Comparison of ENCODE assay signal across 18 cellular contexts in the genomic region with DNA sequence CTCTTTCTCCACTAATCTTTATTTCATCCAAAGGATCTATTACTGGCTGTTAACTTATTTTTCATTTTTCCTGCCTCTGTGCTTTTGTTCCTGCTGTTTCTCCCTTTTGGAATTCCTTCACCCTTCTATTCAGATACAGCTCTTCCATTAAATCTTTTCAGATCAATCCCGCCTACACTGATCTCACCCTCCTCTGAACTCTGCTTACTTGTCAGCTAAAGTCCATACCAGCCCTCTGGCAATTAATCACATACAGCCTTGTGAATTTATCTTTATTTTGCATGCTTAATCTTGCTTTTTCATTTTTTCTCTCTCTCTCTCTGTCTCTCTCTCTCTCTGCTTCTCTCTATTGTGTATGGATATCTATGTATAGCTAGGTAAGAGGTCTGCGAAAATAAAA.
A peak's percentile ranks its signal among the peaks of the same experiment; 100 is the strongest.
DNase-seq lines count a peak whose midpoint lies in the region; ATAC-seq, FAIRE-seq and TF ChIP-seq lines count a peak whose summit lies in the region.
"Had no signal": no experiment of that assay in that cellular context is flagged by ENCODE, and none has a peak within 500 bp of the region (broad histone marks: within the 10 kb centered on the region; RNA-seq: fewer than 3 reads in every experiment).

No MANE protein-coding gene starts in this region.

- in situ Hi-C loops in HepG2 (cut with HindIII; ENCODE audit: extremely low pct_ligation_motif_present, low pct_unique_long_range_greater_than_20kb), result no loop called here

- TF ChIP-seq POLR2A in HepG2 (IDR thresholded peaks at IDR 0.05; ENCODE audit: insufficient read depth in 1 of 2, low read depth in 2 of 2, low read length in 2 of 2) (no peak), ovary (IDR thresholded peaks at IDR 0.05) (no peak)

- H3K36me3 ChIP-seq in liver (ENCODE audit: control insufficient read depth in 4 of 4, insufficient read depth in 3 of 4, low read depth in 1 of 4, low read length in 3 of 4) (peaks cover 0 to 5% (median 2%) of the 10 kb centered on the region in 4 donors), HepG2 (replicated peaks in 1 of 2; ENCODE audit: control insufficient read depth in 1 of 2, insufficient read depth in 2 of 2, low read length in 2 of 2) (peaks cover 1 to 19% of the 10 kb centered on the region in 2 experiments; a peak in 3 of 5 replicates), small intestine (ENCODE audit: control insufficient read depth in 2 of 2, insufficient read depth in 2 of 2, low read length in 2 of 2) (no peaks in the 10 kb centered on the region), ovary (no peaks in the 10 kb centered on the region)

- H4K20me1 ChIP-seq in HepG2 (ENCODE audit: insufficient read depth, low read length), result no peaks in the 10 kb centered on the region
- H4K20me1 ChIP-seq: BLaER1 had no signal

- no TSS peak for BruUV-seq in HepG2 (replicated peaks; lab: Mats Ljungman, UMichigan)

- no peak overlapping the region for H2AFZ ChIP-seq in HepG2 (ENCODE audit: low read length)
- H2AFZ ChIP-seq: GM23338 had no signal

- H3K9me3 ChIP-seq in liver (ENCODE audit: control insufficient read depth in 4 of 4, low read length in 3 of 4), result no peaks in the 10 kb centered on the region
- no peaks in the 10 kb centered on the region for H3K9me3 ChIP-seq in HepG2 (ENCODE audit: low read length)
- no peaks in the 10 kb centered on the region for H3K9me3 ChIP-seq in small intestine (ENCODE audit: control insufficient read depth, low read depth)
- no peaks in the 10 kb centered on the region for H3K9me3 ChIP-seq in ovary
- H3K9me3 ChIP-seq: BLaER1 had no signal

- no peak for TF ChIP-seq EP300 in HepG2 (IDR thresholded peaks at IDR 0.05; ENCODE audit: low read depth in 2 of 2, low read length in 2 of 2)
- no peak for TF ChIP-seq EP300 in HepG2 (CRISPR knock-in tag; IDR thresholded peaks at IDR 0.05; ENCODE audit: borderline replicate concordance)
- no peak for TF ChIP-seq EP300 in ovary (IDR thresholded peaks at IDR 0.05)

- ATAC-seq in HepG2 (no peak), left lobe of liver (peak; percentile 76)
- ATAC-seq: GM23338 had no signal

- H3K4me3 ChIP-seq in liver (ENCODE audit: low read depth in 1 of 3, low read length in 3 of 3) (no peak overlapping the region), HepG2 (replicated peaks in 1 of 3; ENCODE audit: insufficient read depth in 1 of 3, low read depth in 2 of 3, low read length in 3 of 3) (no peak overlapping the region), small intestine (ENCODE audit: low read depth in 1 of 2, low read length in 2 of 2) (no peak overlapping the region), ovary (no peak overlapping the region)
- H3K4me3 ChIP-seq: BLaER1, GM23338 had no signal

- H3K4me1 ChIP-seq in liver (ENCODE audit: control insufficient read depth in 4 of 4, insufficient read depth in 4 of 4, low read length in 3 of 4) (peaks cover 10 to 36% (median 14%) of the 10 kb centered on the region in 4 donors), HepG2 (ENCODE audit: insufficient read depth, low read length) (peaks cover 52% of the 10 kb centered on the region), small intestine (ENCODE audit: control insufficient read depth in 2 of 2, insufficient read depth in 1 of 2, low read depth in 1 of 2, low read length in 1 of 2) (peaks cover 5 to 8% of the 10 kb centered on the region in 2 donors), ovary (ENCODE audit: insufficient read depth) (no peaks in the 10 kb centered on the region)

- no peak for FAIRE-seq in HepG2 (lab: Jason Lieb, UNC)
- FAIRE-seq in small intestine (lab: Jason Lieb, UNC), result no peak
- FAIRE-seq in RCC 7860 (lab: Jason Lieb, UNC), result no peak
- FAIRE-seq: D721Med, G401.6, GM12891 had no signal

- no peak overlapping the region for H3K4me2 ChIP-seq in HepG2 (ENCODE audit: low read depth, low read length)
- H3K4me2 ChIP-seq: BLaER1, GM23338 had no signal

- WGBS in liver, result 85% methylated on average over 2 of the region's 2 CpGs
- 95% methylated on average over 2 of the region's 2 CpGs for WGBS in HepG2 (ENCODE audit: low lambda C conversion rate)
- WGBS in small intestine, 3 donors, result 23 to 72% (median 44%) methylated on average over 2 of the region's 2 CpGs
- WGBS in ovary, 3 donors, result 69 to 82% (median 78%) methylated on average over 2 of the region's 2 CpGs

- no peaks in the 10 kb centered on the region for H3K79me2 ChIP-seq in HepG2 (ENCODE audit: insufficient read depth, low read length)

- no peaks in the 10 kb centered on the region for H3K27me3 ChIP-seq in liver (ENCODE audit: control insufficient read depth in 4 of 4, insufficient read depth in 4 of 4, low read length in 3 of 4)
- H3K27me3 ChIP-seq in HepG2 (ENCODE audit: control insufficient read depth in 1 of 2, insufficient read depth in 2 of 2, low read length in 2 of 2), result no peaks in the 10 kb centered on the region
- no peaks in the 10 kb centered on the region for H3K27me3 ChIP-seq in small intestine (ENCODE audit: control insufficient read depth in 2 of 2, insufficient read depth in 2 of 2, low read length in 2 of 2)
- H3K27me3 ChIP-seq in ovary, result no peaks in the 10 kb centered on the region
- H3K27me3 ChIP-seq: BLaER1 had no signal

- CTCF ChIA-PET in HepG2 (lab: Yijun Ruan, JAX; ENCODE audit: low intra/inter-chr PET ratio, low total read pairs), result no interaction called here

- no peak for TF ChIP-seq CTCF in liver (IDR thresholded peaks at IDR 0.05; ENCODE audit: low read depth, low read length, missing input control)
- TF ChIP-seq CTCF in HepG2 (CRISPR knock-in tag; IDR thresholded peaks at IDR 0.05), result no peak
- TF ChIP-seq CTCF in ovary (IDR thresholded peaks at IDR 0.05), result no peak

- no peak for DNase-seq in HepG2 (ENCODE audit: low spot score)
- no peak for DNase-seq in left lobe of liver (ENCODE audit: low spot score)
- peak; percentile 76 for DNase-seq in small intestine
- DNase-seq in NCI-H128 (lab: John Stamatoyannopoulos, UW; ENCODE audit: unreplicated experiment), result no peak
- DNase-seq in RCC 7860 (ENCODE audit: low spot score), result no peak
- DNase-seq in ovary, result no peak
- DNase-seq: AML-193, DMS153, DMS79 treated with DMSO at 0.1 percent for 48 hours, EL, H9 had no signal

- intact Hi-C loops in HepG2 (cut with micrococcal nuclease; ENCODE audit: unreplicated experiment), result no loop called here
- intact Hi-C loops in ovary (cut with DNase I), result no loop called here

- no peak for TF ChIP-seq RAD21 in liver (IDR thresholded peaks at IDR 0.05)
- TF ChIP-seq RAD21 in HepG2 (CRISPR knock-in tag; IDR thresholded peaks at IDR 0.05), result no peak

- H3K27ac ChIP-seq in liver (ENCODE audit: low read depth in 1 of 2, low read length in 2 of 2), result no peak overlapping the region
- H3K27ac ChIP-seq in HepG2 (ENCODE audit: extremely low read length, insufficient read depth, low read length), result no peak overlapping the region
- H3K27ac ChIP-seq in small intestine (ENCODE audit: low read depth in 1 of 2, low read length in 1 of 2), result no peak overlapping the region
- no peak overlapping the region for H3K27ac ChIP-seq in ovary
- H3K27ac ChIP-seq: 22Rv1, BLaER1 had no signal

- POLR2A ChIA-PET in HepG2 (lab: Yijun Ruan, JAX), result interaction anchor here (1.2 kb wide), 1 partner anchor 45 kb away, joined by 3 read pairs; no protein-coding TSS in a partner anchor

- no peak overlapping the region for H3K9ac ChIP-seq in liver (ENCODE audit: low read depth in 1 of 2, low read length in 2 of 2)
- H3K9ac ChIP-seq in HepG2 (ENCODE audit: insufficient read depth, low read depth, low read length), result no peak overlapping the region
- H3K9ac ChIP-seq: BLaER1 had no signal

TF ChIP-seq in liver, 16 proteins besides CTCF, POLR2A, EP300 and RAD21:
- peak; percentile 12 for TF ChIP-seq YY1 (IDR thresholded peaks at IDR 0.05)
- no peak for TF ChIP-seq JUND (IDR thresholded peaks at IDR 0.05)
- TF ChIP-seq RXRA (IDR thresholded peaks at IDR 0.05), result peak in 1 of 2 donors; percentile 38
- TF ChIP-seq HNF4A (conservative IDR thresholded peaks at IDR 0.05), result peak; percentile 16 to 72
TF ChIP-seq in liver: peak in this region for 3.

TF ChIP-seq in HepG2, 621 proteins besides CTCF, POLR2A, EP300 and RAD21 (continues in another document):
- TF ChIP-seq SIN3A (IDR thresholded peaks at IDR 0.05; ENCODE audit: borderline replicate concordance, low read depth, low read length) (no peak), ZNF589 (CRISPR knock-in tag; conservative IDR thresholded peaks at IDR 0.05) (no peak), PAF1 (CRISPR knock-in tag; IDR thresholded peaks at IDR 0.05) (no peak), ZKSCAN1 (IDR thresholded peaks at IDR 0.05; ENCODE audit: low read length) (no peak), PRMT3 (CRISPR knock-in tag; IDR thresholded peaks at IDR 0.05; ENCODE audit: borderline replicate concordance, low read depth) (no peak), ZNF280B (CRISPR knock-in tag; IDR thresholded peaks at IDR 0.05; ENCODE audit: borderline replicate concordance) (no peak)
- TF ChIP-seq, protein P1, sequence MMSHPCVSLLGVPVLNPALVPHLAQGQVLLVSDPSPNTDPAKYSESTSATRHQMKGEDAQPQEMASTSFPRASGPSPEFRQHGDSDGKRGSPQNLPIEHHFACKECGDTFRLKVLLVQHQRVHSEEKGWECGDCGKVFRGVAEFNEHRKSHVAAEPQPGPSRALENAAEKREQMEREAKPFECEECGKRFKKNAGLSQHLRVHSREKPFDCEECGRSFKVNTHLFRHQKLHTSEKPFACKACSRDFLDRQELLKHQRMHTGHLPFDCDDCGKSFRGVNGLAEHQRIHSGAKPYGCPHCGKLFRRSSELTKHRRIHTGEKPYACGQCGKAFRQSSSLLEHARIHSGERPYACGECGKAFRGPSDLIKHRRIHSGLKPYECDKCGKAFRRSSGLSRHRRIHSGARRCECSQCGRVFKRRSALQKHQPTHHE (CRISPR knock-in tag; IDR thresholded peaks at IDR 0.05; ENCODE audit: borderline replicate concordance), result no peak
